18 cellular contexts compared by ENCODE assay signal in genomic region chr5:104048231-104048630, GRCh38.
DNase-seq lines count a peak whose midpoint lies in the region; ATAC-seq, FAIRE-seq and TF ChIP-seq lines count a peak whose summit lies in the region.
"Had no signal": no experiment of that assay in that cellular context is flagged by ENCODE, and none has a peak within 500 bp of the region (broad histone marks: within the 10 kb centered on the region; RNA-seq: fewer than 3 reads in every experiment).

No MANE protein-coding gene starts in this region.

- H2BK12ac ChIP-seq in neuronal stem cell (ENCODE audit: low read length) = no peak overlapping the region

- H4K8ac ChIP-seq in neuronal stem cell (ENCODE audit: low read depth, low read length) = no peak overlapping the region

- H2BK15ac ChIP-seq in neuronal stem cell (ENCODE audit: low read length) = no peak overlapping the region

- WGBS in neuronal stem cell (ENCODE audit: extremely low coverage in 2 of 2, insufficient read length in 2 of 2, insufficient replicate concordance in 1 of 2), 2 donors = no CpG with 5 or more reads among the region's 2 CpGs

- no peak overlapping the region for H3K23ac ChIP-seq in neuronal stem cell (ENCODE audit: low read depth, low read length, poor library complexity)

- no peak overlapping the region for H3K4me2 ChIP-seq in neuronal stem cell (ENCODE audit: insufficient read depth, low read length, poor library complexity, severe bottlenecking)
- H3K4me2 ChIP-seq: KMS-11 had no signal

- no peaks in the 10 kb centered on the region for H3K27me3 ChIP-seq in neuronal stem cell (ENCODE audit: control insufficient read depth in 3 of 3, insufficient read depth in 3 of 3, low read depth in 1 of 3, low read length in 3 of 3)
- H3K27me3 ChIP-seq: BE2C had no signal

- H3K14ac ChIP-seq in neuronal stem cell (ENCODE audit: low read length) = no peak overlapping the region

- H3K36me3 ChIP-seq in neuronal stem cell (replicated peaks in 1 of 2; ENCODE audit: control insufficient read depth in 2 of 2, insufficient read depth in 2 of 2, low read length in 2 of 2) = no peaks in the 10 kb centered on the region
- no peaks in the 10 kb centered on the region for H3K36me3 ChIP-seq in kidney (ENCODE audit: control insufficient read depth in 1 of 2, insufficient read depth in 2 of 2, low read length in 2 of 2)
- H3K36me3 ChIP-seq: BE2C had no signal

- H3K4ac ChIP-seq in neuronal stem cell (ENCODE audit: low read length) = no peak overlapping the region

- DNase-seq in amniotic epithelial cell (ENCODE audit: low read depth) (peak; percentile 15), neuronal stem cell (ENCODE audit: low spot score) (no peak), middle frontal gyrus (ENCODE audit: extremely low spot score, low spot score) (no peak), kidney (no peak)
- DNase-seq in activated CD8-positive, alpha-beta memory T cell treated with anti-CD3 and anti-CD28 coated beads, Interleukin-2, amount 50 U/mL, for 48 hours = no peak
- DNase-seq: BE2C; CD8-positive, alpha-beta memory T cell; NCI-H1105 treated with DMSO at 0.1 percent for 48 hours; NCI-H187; NCI-H446 treated with DMSO at 0.1 percent for 48 hours; NCI-H774; SIG-M5 had no signal

- H3K9me3 ChIP-seq in neuronal stem cell (replicated peaks in 1 of 2; ENCODE audit: control insufficient read depth in 2 of 2, insufficient read depth in 1 of 2, low read depth in 1 of 2, low read length in 2 of 2) (peaks cover 0 to 2% of the 10 kb centered on the region in 2 donors), kidney (ENCODE audit: control insufficient read depth in 1 of 2, low read length in 2 of 2) (no peaks in the 10 kb centered on the region)
- H3K9me3 ChIP-seq: BE2C had no signal

- H3K9ac ChIP-seq in neuronal stem cell (ENCODE audit: low read depth, low read length, poor library complexity) (no peak overlapping the region), kidney (ENCODE audit: low read length in 2 of 2) (no peak overlapping the region)
- H3K9ac ChIP-seq: KMS-11 had no signal

- peak; percentile 47 for ATAC-seq in GM18520 (IDR thresholded peaks at IDR 0.05; ENCODE audit: unreplicated experiment)
- ATAC-seq in HG03025 (IDR thresholded peaks at IDR 0.05; ENCODE audit: low FRiP score, unreplicated experiment) = peak; percentile 79
- no peak for ATAC-seq in HG02571 (IDR thresholded peaks at IDR 0.05; ENCODE audit: unreplicated experiment)

- no peak overlapping the region for H3K18ac ChIP-seq in neuronal stem cell (ENCODE audit: low read length)

- H2BK120ac ChIP-seq in neuronal stem cell (ENCODE audit: low read depth, low read length) = no peak overlapping the region

- no peak overlapping the region for H2AK5ac ChIP-seq in neuronal stem cell (ENCODE audit: low read depth, low read length)

- TF ChIP-seq CTCF in kidney (IDR thresholded peaks at IDR 0.05; ENCODE audit: borderline replicate concordance, extremely low read depth, insufficient read depth) = no peak

- intact Hi-C loops in kidney (cut with DNase I) = no loop called here

- H3K27ac ChIP-seq in neuronal stem cell (replicated peaks; ENCODE audit: low read length) (no peak overlapping the region), kidney (ENCODE audit: low read depth in 2 of 2, low read length in 2 of 2) (no peak overlapping the region)
- H3K27ac ChIP-seq: KMS-11 had no signal

- H4K91ac ChIP-seq in neuronal stem cell (ENCODE audit: low read depth, low read length, poor library complexity) = no peak overlapping the region

- H2AFZ ChIP-seq in neuronal stem cell (ENCODE audit: low read length) = peak overlapping the region; percentile 31

- no peak for FAIRE-seq in kidney (lab: Jason Lieb, UNC)
- FAIRE-seq: GM18507, H1 had no signal

- no peaks in the 10 kb centered on the region for H3K79me1 ChIP-seq in neuronal stem cell (ENCODE audit: low read depth, low read length)

- H3K4me3 ChIP-seq in neuronal stem cell (ENCODE audit: low read length in 2 of 2) (no peak overlapping the region), kidney (ENCODE audit: low read length in 2 of 2) (no peak overlapping the region)

- peaks cover 3 to 4% of the 10 kb centered on the region in 2 donors for H3K4me1 ChIP-seq in neuronal stem cell (ENCODE audit: control insufficient read depth in 2 of 2, insufficient read depth in 1 of 2, low read depth in 1 of 2, low read length in 2 of 2)
- no peaks in the 10 kb centered on the region for H3K4me1 ChIP-seq in kidney (ENCODE audit: control insufficient read depth in 1 of 2, insufficient read depth in 1 of 2, low read depth in 1 of 2, low read length in 2 of 2)
- H3K4me1 ChIP-seq: BE2C had no signal

- H2BK5ac ChIP-seq in neuronal stem cell (ENCODE audit: low read length) = no peak overlapping the region
